ENCODE assay signal across 12 cellular contexts in genomic region chr17:75183999-75184884, GRCh38. TPM values are rescaled to one million over a fixed set of nuclear protein-coding genes. Genes with fewer than 3 reads are reported as not detected.
DNase-seq lines count a peak whose midpoint lies in the region; ATAC-seq and TF ChIP-seq lines count a peak whose summit lies in the region.
"Had no signal": no experiment of that assay in that cellular context is flagged by ENCODE, and none has a peak within 500 bp of the region (broad histone marks: within the 10 kb centered on the region; RNA-seq: fewer than 3 reads in every experiment).

No MANE protein-coding gene starts in this region.

- H3K9me3 ChIP-seq in DND-41 (ENCODE audit: insufficient read depth, low read length, severe bottlenecking) (no peaks in the 10 kb centered on the region), Loucy (ENCODE audit: insufficient read depth, low read depth, low read length) (no peaks in the 10 kb centered on the region)
- H3K9me3 ChIP-seq: SJSA1 had no signal

- H3K4me1 ChIP-seq in DND-41 (ENCODE audit: insufficient read depth, low read length) (peaks cover 34% of the 10 kb centered on the region), Loucy (ENCODE audit: insufficient read depth, low read length, poor library complexity, severe bottlenecking) (peaks cover 16% of the 10 kb centered on the region)

- H3F3A ChIP-seq in Loucy (ENCODE audit: low read depth): no peaks in the 10 kb centered on the region

- no peak for TF ChIP-seq CTCF in DND-41 (IDR thresholded peaks at IDR 0.05; ENCODE audit: borderline replicate concordance, extremely low read depth, low read length, poor library complexity, severe bottlenecking)
- TF ChIP-seq CTCF in Loucy (conservative IDR thresholded peaks at IDR 0.05; ENCODE audit: low read length): no peak
- TF ChIP-seq CTCF in chondrocyte (IDR thresholded peaks at IDR 0.05): no peak

- H3K27ac Mint-ChIP-seq in chondrocyte (ENCODE audit: unreplicated experiment): peak overlapping the region; percentile 98

- no peak for ATAC-seq in DND-41 (ENCODE audit: insufficient read depth, low read depth)

- DNase-seq in DND-41 (no peak), chondrocyte (ENCODE audit: low spot score) (no peak), occipital lobe (lab: John Stamatoyannopoulos, UW) (peak; percentile 7), amniotic stem cell (lab: John Stamatoyannopoulos, UW) (no peak)
- no peak for DNase-seq in NK-92 treated with Interleukin-12 subunit alpha and Interleukin-12 subunit beta, amount 100 ng/mL, for 24 hours (lab: John Stamatoyannopoulos, UW)
- no peak for DNase-seq in stimulated activated CD4-positive, alpha-beta T cell treated with anti-CD3 and anti-CD28 coated beads, Interleukin-1b, Interleukin-23, amount 100 ng/mL, for 48 hours
- DNase-seq: activated CD4-positive, alpha-beta T cell treated with anti-CD3 and anti-CD28 coated beads, Interleukin-2, amount 50 U/mL, for 4 hours; DMS53; NCI-H1092 treated with DMSO at 0.1 percent for 48 hours; NCI-H748 treated with DMSO at 0.1 percent for 48 hours had no signal

- peaks cover 47% of the 10 kb centered on the region for H3K79me2 ChIP-seq in DND-41 (ENCODE audit: insufficient read depth, low read length)
- H3K79me2 ChIP-seq in Loucy (ENCODE audit: insufficient read depth, low read length): peaks cover 43% of the 10 kb centered on the region

- peak overlapping the region in 1 of 2 experiments; percentile 60; a peak in 2 of 4 replicates for H3K4me3 ChIP-seq in DND-41 (ENCODE audit: low read depth in 1 of 2, low read length in 2 of 2)
- H3K4me3 ChIP-seq in Loucy (ENCODE audit: low read length, poor library complexity, severe bottlenecking): peak overlapping the region; percentile 88

- H4K20me1 ChIP-seq in DND-41 (ENCODE audit: insufficient read depth, low read length): peaks cover 26% of the 10 kb centered on the region
- peaks cover 33% of the 10 kb centered on the region for H4K20me1 ChIP-seq in Loucy (ENCODE audit: insufficient read depth, low read length, poor library complexity, severe bottlenecking)

- H3K9ac ChIP-seq in DND-41 (ENCODE audit: low read depth, low read length) (peak overlapping the region; percentile 100), Loucy (ENCODE audit: low read depth, low read length, poor library complexity, severe bottlenecking) (peak overlapping the region; percentile 98)

- H2AFZ ChIP-seq in DND-41 (ENCODE audit: low read depth, low read length) (peak overlapping the region; percentile 39; the same call in 1 of the 2 replicates), Loucy (ENCODE audit: low read length) (no peak overlapping the region)

- peaks cover 38% of the 10 kb centered on the region for H3K4me1 Mint-ChIP-seq in chondrocyte (ENCODE audit: low read depth)

- H3K36me3 ChIP-seq in DND-41 (ENCODE audit: insufficient read depth, low read length) (peaks cover 28% of the 10 kb centered on the region), Loucy (ENCODE audit: insufficient read depth, low read length) (peaks cover 7% of the 10 kb centered on the region; the same call in 1 of the 2 replicates)

- no peaks in the 10 kb centered on the region for H3K9me3 Mint-ChIP-seq in chondrocyte (ENCODE audit: low read depth)

- H3K27me3 ChIP-seq in DND-41 (ENCODE audit: insufficient read depth, low read length, poor library complexity): no peaks in the 10 kb centered on the region
- H3K27me3 ChIP-seq in Loucy (ENCODE audit: insufficient read depth, low read length, poor library complexity, severe bottlenecking): peaks cover 7% of the 10 kb centered on the region
- H3K27me3 ChIP-seq: SJSA1 had no signal

- H3K27me3 Mint-ChIP-seq in chondrocyte (ENCODE audit: low read depth): no peaks in the 10 kb centered on the region

- no peaks in the 10 kb centered on the region for H3K36me3 Mint-ChIP-seq in chondrocyte (ENCODE audit: low read depth)

- H3K9me2 ChIP-seq in Loucy (replicated peaks; ENCODE audit: low read depth, low read length): no peaks in the 10 kb centered on the region

- peak overlapping the region; percentile 93 for H3K27ac ChIP-seq in DND-41 (ENCODE audit: low read length)

- peak overlapping the region; percentile 73 for H3K4me2 ChIP-seq in DND-41 (ENCODE audit: insufficient read depth, low read length)
- peak overlapping the region; percentile 63 for H3K4me2 ChIP-seq in Loucy (ENCODE audit: low read depth, low read length, poor library complexity, severe bottlenecking)

- peak overlapping the region; percentile 73 for H3K4me3 Mint-ChIP-seq in chondrocyte (ENCODE audit: unreplicated experiment)

RNA-seq across cellular contexts. Expression of gene SUMO2, which starts 1.5 kb away (rescaled TPM):
- total RNA-seq in chondrocyte (307 to 347 TPM (median 312 TPM) in 3 replicates), occipital lobe (264 TPM)

RNA-seq across cellular contexts. Expression of gene NUP85, which starts 21.2 kb away (rescaled TPM):
- 36.7 to 63.9 TPM (median 41.3 TPM) in 3 replicates for total RNA-seq in chondrocyte
- total RNA-seq in occipital lobe: 25.1 TPM

RNA-seq across cellular contexts. Expression of gene JPT1, which starts 29.9 kb away (rescaled TPM):
- 78.6 to 90.4 TPM (median 86.4 TPM) in 3 replicates for total RNA-seq in chondrocyte
- 548 TPM for total RNA-seq in occipital lobe

RNA-seq across cellular contexts. Expression of gene NT5C, which starts 52.7 kb away (rescaled TPM):
- total RNA-seq in chondrocyte (23.3 to 31.2 TPM (median 30.4 TPM) in 3 replicates), occipital lobe (18.1 TPM)
